ENCODE assay signal across 17 cellular contexts in the genomic region with DNA sequence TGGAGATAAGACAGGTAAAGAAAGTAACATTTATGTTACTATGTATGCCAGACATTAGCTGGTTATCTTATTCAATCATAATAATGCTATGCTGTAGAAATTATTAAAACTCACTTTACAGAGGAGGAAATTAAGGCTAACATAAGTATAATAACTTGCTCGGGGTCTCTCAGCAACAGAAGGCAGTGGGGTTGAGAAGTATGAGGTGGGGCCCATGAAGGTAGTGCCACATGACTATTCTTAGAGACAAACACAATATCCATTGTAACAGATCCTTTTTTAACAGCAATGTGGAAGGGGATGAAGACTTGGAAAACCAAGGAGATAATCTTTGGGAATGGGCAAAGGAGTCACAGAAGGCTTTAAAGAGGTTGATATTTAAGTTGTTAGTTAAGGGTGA. TPM values are rescaled to one million over a fixed set of nuclear protein-coding genes. Genes with fewer than 3 reads are reported as not detected.
DNase-seq lines count a peak whose midpoint lies in the region; ATAC-seq and TF ChIP-seq lines count a peak whose summit lies in the region.
"Had no signal": no experiment of that assay in that cellular context is flagged by ENCODE, and none has a peak within 500 bp of the region (broad histone marks: within the 10 kb centered on the region; RNA-seq: fewer than 3 reads in every experiment).

No MANE protein-coding gene starts in this region.

- peak overlapping the region; percentile 1 for H3K4me3 Mint-ChIP-seq in activated CD4-positive, alpha-beta T cell treated with anti-CD3 and anti-CD28 coated beads, Interleukin-2, amount 10 ng/mL, durations not matched to agents 24 days and 14 days
- peak overlapping the region; percentile 18 to 62 for H3K4me3 Mint-ChIP-seq in stimulated activated naive CD8-positive, alpha-beta T cell treated with anti-CD3 and anti-CD28 coated beads, Interleukin-15, amount 100 ng/mL, for 72 hours
- no peak overlapping the region for H3K4me3 Mint-ChIP-seq in activated naive CD8-positive, alpha-beta T cell treated with anti-CD3 and anti-CD28 coated beads for 36 hours
- H3K4me3 Mint-ChIP-seq in stimulated activated effector memory CD8-positive, alpha-beta T cell treated with anti-CD3 and anti-CD28 coated beads, Interleukin-12 subunit alpha, Interleukin-12 subunit beta, amount 100 ng/mL, for 72 hours = peak overlapping the region; percentile 53
- H3K4me3 Mint-ChIP-seq: CD8-positive, alpha-beta memory T cell had no signal

- H3K9me3 ChIP-seq in vagina = no peaks in the 10 kb centered on the region
- H3K9me3 ChIP-seq: BLaER1, Caco-2 had no signal

- no peak for DNase-seq in activated CD4-positive, alpha-beta T cell treated with anti-CD3 and anti-CD28 coated beads, Interleukin-2, amount 10 ng/mL, durations not matched to agents 24 days and 14 days
- no peak for DNase-seq in activated CD4-positive, alpha-beta T cell treated with anti-CD3 and anti-CD28 coated beads for 4 hours
- no peak for DNase-seq in stimulated activated naive CD8-positive, alpha-beta T cell treated with anti-CD3 and anti-CD28 coated beads, Interleukin-15, amount 100 ng/mL, for 72 hours
- DNase-seq in stimulated activated naive CD8-positive, alpha-beta T cell treated with anti-CD3 and anti-CD28 coated beads, Interleukin-15, Interleukin-2, amounts not matched to agents 100 U/mL and 50 U/mL, for 24 hours = no peak
- no peak for DNase-seq in activated naive CD8-positive, alpha-beta T cell treated with anti-CD3 and anti-CD28 coated beads for 36 hours
- no peak for DNase-seq in stimulated activated effector memory CD8-positive, alpha-beta T cell treated with anti-CD3 and anti-CD28 coated beads, Interleukin-12 subunit alpha, Interleukin-12 subunit beta, amount 100 ng/mL, for 72 hours (ENCODE audit: low spot score in 2 of 2)
- DNase-seq in vagina (ENCODE audit: extremely low spot score in 2 of 2) = no peak
- DNase-seq: 8988T; AML-193; Caco-2; CD8-positive, alpha-beta memory T cell; DND-41; GDM1; GM23248 had no signal

- intact Hi-C loops in activated CD4-positive, alpha-beta T cell treated with anti-CD3 and anti-CD28 coated beads, Interleukin-2, amount 10 ng/mL, durations not matched to agents 24 days and 14 days (cut with micrococcal nuclease) = loop anchor here (5.0 kb wide), 1 partner anchor 34 kb away; no protein-coding TSS in a partner anchor
- intact Hi-C loops in vagina (cut with DNase I) = no loop called here

- peak overlapping the region; percentile 8 for H3K27ac Mint-ChIP-seq in activated CD4-positive, alpha-beta T cell treated with anti-CD3 and anti-CD28 coated beads, Interleukin-2, amount 10 ng/mL, durations not matched to agents 24 days and 14 days
- peak overlapping the region in 1 of 2 donors; percentile 76 for H3K27ac Mint-ChIP-seq in stimulated activated naive CD8-positive, alpha-beta T cell treated with anti-CD3 and anti-CD28 coated beads, Interleukin-15, amount 100 ng/mL, for 72 hours
- peak overlapping the region; percentile 32 for H3K27ac Mint-ChIP-seq in activated naive CD8-positive, alpha-beta T cell treated with anti-CD3 and anti-CD28 coated beads for 36 hours
- peak overlapping the region; percentile 87 for H3K27ac Mint-ChIP-seq in stimulated activated effector memory CD8-positive, alpha-beta T cell treated with anti-CD3 and anti-CD28 coated beads, Interleukin-12 subunit alpha, Interleukin-12 subunit beta, amount 100 ng/mL, for 72 hours

- no peaks in the 10 kb centered on the region for H3K27me3 ChIP-seq in vagina
- H3K27me3 ChIP-seq: BLaER1 had no signal

- peaks cover 30% of the 10 kb centered on the region for H3K4me1 Mint-ChIP-seq in activated CD4-positive, alpha-beta T cell treated with anti-CD3 and anti-CD28 coated beads, Interleukin-2, amount 10 ng/mL, durations not matched to agents 24 days and 14 days
- peaks cover 62% of the 10 kb centered on the region for H3K4me1 Mint-ChIP-seq in stimulated activated naive CD8-positive, alpha-beta T cell treated with anti-CD3 and anti-CD28 coated beads, Interleukin-15, amount 100 ng/mL, for 72 hours
- H3K4me1 Mint-ChIP-seq in activated naive CD8-positive, alpha-beta T cell treated with anti-CD3 and anti-CD28 coated beads for 36 hours = peaks cover 38% of the 10 kb centered on the region
- peaks cover 38% of the 10 kb centered on the region for H3K4me1 Mint-ChIP-seq in stimulated activated effector memory CD8-positive, alpha-beta T cell treated with anti-CD3 and anti-CD28 coated beads, Interleukin-12 subunit alpha, Interleukin-12 subunit beta, amount 100 ng/mL, for 72 hours

- H3K4me1 ChIP-seq in vagina = peaks cover 38% of the 10 kb centered on the region

- H3K9me3 Mint-ChIP-seq in activated CD4-positive, alpha-beta T cell treated with anti-CD3 and anti-CD28 coated beads, Interleukin-2, amount 10 ng/mL, durations not matched to agents 24 days and 14 days = no peaks in the 10 kb centered on the region
- no peaks in the 10 kb centered on the region for H3K9me3 Mint-ChIP-seq in stimulated activated naive CD8-positive, alpha-beta T cell treated with anti-CD3 and anti-CD28 coated beads, Interleukin-15, amount 100 ng/mL, for 72 hours
- H3K9me3 Mint-ChIP-seq in activated naive CD8-positive, alpha-beta T cell treated with anti-CD3 and anti-CD28 coated beads for 36 hours = no peaks in the 10 kb centered on the region
- no peaks in the 10 kb centered on the region for H3K9me3 Mint-ChIP-seq in stimulated activated effector memory CD8-positive, alpha-beta T cell treated with anti-CD3 and anti-CD28 coated beads, Interleukin-12 subunit alpha, Interleukin-12 subunit beta, amount 100 ng/mL, for 72 hours
- H3K9me3 Mint-ChIP-seq: CD8-positive, alpha-beta memory T cell had no signal

- H3K36me3 ChIP-seq in vagina = no peaks in the 10 kb centered on the region

- H3K36me3 Mint-ChIP-seq in activated CD4-positive, alpha-beta T cell treated with anti-CD3 and anti-CD28 coated beads, Interleukin-2, amount 10 ng/mL, durations not matched to agents 24 days and 14 days (ENCODE audit: low read depth) = peaks cover 8% of the 10 kb centered on the region
- peaks cover 5% of the 10 kb centered on the region for H3K36me3 Mint-ChIP-seq in activated naive CD8-positive, alpha-beta T cell treated with anti-CD3 and anti-CD28 coated beads for 36 hours
- H3K36me3 Mint-ChIP-seq in stimulated activated effector memory CD8-positive, alpha-beta T cell treated with anti-CD3 and anti-CD28 coated beads, Interleukin-12 subunit alpha, Interleukin-12 subunit beta, amount 100 ng/mL, for 72 hours = peaks cover 18% of the 10 kb centered on the region

- no peak overlapping the region for H3K27ac ChIP-seq in vagina
- H3K27ac ChIP-seq: BLaER1, GM23248 had no signal

- ATAC-seq in stimulated activated naive CD8-positive, alpha-beta T cell treated with anti-CD3 and anti-CD28 coated beads, Interleukin-15, amount 100 ng/mL, for 72 hours = no peak
- ATAC-seq in stimulated activated naive CD8-positive, alpha-beta T cell treated with anti-CD3 and anti-CD28 coated beads, Interleukin-15, Interleukin-2, amounts not matched to agents 100 U/mL and 50 U/mL, for 24 hours = no peak
- no peak for ATAC-seq in stimulated activated effector memory CD8-positive, alpha-beta T cell treated with anti-CD3 and anti-CD28 coated beads, Interleukin-12 subunit alpha, Interleukin-12 subunit beta, amount 100 ng/mL, for 72 hours
- no peak for ATAC-seq in HG03521 (IDR thresholded peaks at IDR 0.05; ENCODE audit: unreplicated experiment)
- ATAC-seq: HCT116 had no signal

- no peak for TF ChIP-seq POLR2A in vagina (IDR thresholded peaks at IDR 0.05)

- H3K27me3 Mint-ChIP-seq in activated CD4-positive, alpha-beta T cell treated with anti-CD3 and anti-CD28 coated beads, Interleukin-2, amount 10 ng/mL, durations not matched to agents 24 days and 14 days = no peaks in the 10 kb centered on the region
- H3K27me3 Mint-ChIP-seq in stimulated activated naive CD8-positive, alpha-beta T cell treated with anti-CD3 and anti-CD28 coated beads, Interleukin-15, amount 100 ng/mL, for 72 hours = no peaks in the 10 kb centered on the region
- H3K27me3 Mint-ChIP-seq in activated naive CD8-positive, alpha-beta T cell treated with anti-CD3 and anti-CD28 coated beads for 36 hours = no peaks in the 10 kb centered on the region

- no peak for TF ChIP-seq CTCF in vagina (IDR thresholded peaks at IDR 0.05)

- H3K4me3 ChIP-seq in vagina = no peak overlapping the region
- H3K4me3 ChIP-seq: BLaER1, GM23248 had no signal

RNA-seq across cellular contexts. Expression of gene REV3L, which starts 11.5 kb away (rescaled TPM):
- 14.0 and 20.8 TPM in 2 replicates for total RNA-seq in activated CD4-positive, alpha-beta T cell treated with anti-CD3 and anti-CD28 coated beads, Interleukin-2, amount 10 ng/mL, durations not matched to agents 24 days and 14 days
- 10 to 100 TPM; 17.0 TPM for total RNA-seq in activated naive CD8-positive, alpha-beta T cell treated with anti-CD3 and anti-CD28 coated beads for 36 hours
- 33.9 TPM for total RNA-seq in vagina
